ENCODE assay signal across 28 cellular contexts in genomic region chr14:101643651-101644050, GRCh38.
"Had no signal": no experiment of that assay in that cellular context is flagged by ENCODE, and none has a peak within 500 bp of the region (broad histone marks: within the 10 kb centered on the region; RNA-seq: fewer than 3 reads in every experiment).

No MANE protein-coding gene starts in this region.

- H3K9me3 ChIP-seq: colonic mucosa, esophagus squamous epithelium, gastrocnemius medialis had no signal

- H3K36me3 ChIP-seq: colonic mucosa, esophagus muscularis mucosa, esophagus squamous epithelium, gastrocnemius medialis, gastroesophageal sphincter, heart left ventricle, heart right ventricle had no signal

- ATAC-seq: effector memory CD8-positive, alpha-beta T cell; esophagus mucosa; foreskin keratinocyte; gastrocnemius medialis; gastroesophageal sphincter; heart left ventricle; heart right ventricle had no signal

- H3K79me2 ChIP-seq: hepatocyte had no signal

- H3K27me3 ChIP-seq: colonic mucosa, dorsolateral prefrontal cortex, esophagus muscularis mucosa, esophagus squamous epithelium, gastrocnemius medialis, gastroesophageal sphincter had no signal

- H2AFZ ChIP-seq: hepatocyte had no signal

- H3K27ac ChIP-seq: colonic mucosa, coronary artery, dorsolateral prefrontal cortex, epithelial cell of prostate, esophagus muscularis mucosa, esophagus squamous epithelium, foreskin keratinocyte, gastrocnemius medialis, gastroesophageal sphincter, heart left ventricle, heart right ventricle, hepatocyte had no signal

- H3K4me1 ChIP-seq: colonic mucosa, esophagus muscularis mucosa, esophagus squamous epithelium, foreskin keratinocyte, gastrocnemius medialis, gastroesophageal sphincter, heart left ventricle, heart right ventricle had no signal

- H3K4me3 ChIP-seq: colonic mucosa, coronary artery, dorsolateral prefrontal cortex, esophagus muscularis mucosa, esophagus squamous epithelium, gastrocnemius medialis, gastroesophageal sphincter, heart left ventricle, heart right ventricle, hepatocyte had no signal

- FAIRE-seq: endometrium, endothelial cell of umbilical vein, frontal cortex had no signal

- DNase-seq: colonic mucosa; cortex of kidney; dermis blood vessel endothelial cell; dorsolateral prefrontal cortex; effector CD4-positive, alpha-beta T cell; effector CD8-positive, alpha-beta T cell; effector memory CD4-positive, alpha-beta T cell; effector memory CD8-positive, alpha-beta T cell; endodermal cell; erythroblast; esophagus squamous epithelium; foreskin fibroblast; foreskin keratinocyte; foreskin melanocyte; gastrocnemius medialis; glutamatergic neuron; head of caudate nucleus; heart left ventricle; heart right ventricle had no signal

- H3K4me2 ChIP-seq: hepatocyte had no signal
